ENCODE assay signal across 1 cellular context in genomic region chr1:181255270-181255929, GRCh38.
TF ChIP-seq lines count a peak whose summit lies in the region.

No MANE protein-coding gene starts in this region.

TF ChIP-seq in HCT116, 20 proteins besides CTCF, POLR2A, EP300 and RAD21 (continued from another document):
- TF ChIP-seq ELF1 (IDR thresholded peaks at IDR 0.05; ENCODE audit: borderline replicate concordance, low read depth) (no peak), EGR1 (IDR thresholded peaks at IDR 0.05; ENCODE audit: low read depth) (no peak), CEBPB (IDR thresholded peaks at IDR 0.05; ENCODE audit: low read depth) (peak; percentile 86)
